ENCODE assay signal across 1 cellular context in the genomic region with DNA sequence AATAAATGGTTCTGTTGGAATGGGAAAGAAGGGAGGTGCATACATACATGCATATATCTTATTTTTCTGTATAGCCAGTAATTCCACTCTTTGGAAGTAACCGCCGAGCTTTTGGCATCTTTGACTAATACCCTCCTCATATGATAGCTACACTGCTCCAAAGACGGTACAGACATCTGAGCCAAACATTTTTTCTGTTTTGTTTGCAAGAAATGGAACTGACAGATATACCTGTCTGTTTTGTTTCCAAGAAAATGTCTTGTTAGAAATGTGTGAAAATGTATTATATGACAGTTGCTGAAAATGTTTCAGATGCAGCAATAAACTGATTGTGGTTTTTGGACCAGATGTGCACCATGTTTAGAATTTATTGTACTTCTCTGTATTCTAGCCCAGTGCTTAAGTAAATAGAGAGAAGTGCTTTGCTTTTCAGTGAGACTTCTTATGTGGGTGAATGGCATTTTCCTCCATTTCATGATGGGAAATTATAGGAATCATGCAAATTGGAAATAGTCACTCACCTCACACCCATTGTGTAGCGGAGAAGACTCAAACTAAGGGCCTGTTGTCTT.
TF ChIP-seq lines count a peak whose summit lies in the region.

No MANE protein-coding gene starts in this region.

TF ChIP-seq in HCT116, 20 proteins besides CTCF, POLR2A, EP300 and RAD21:
- TF ChIP-seq ZNF274 (IDR thresholded peaks at IDR 0.05; ENCODE audit: low read depth, low read length), result no peak
- TF ChIP-seq POLR2AphosphoS5 (IDR thresholded peaks at IDR 0.05; ENCODE audit: low read depth, low read length), result no peak
- no peak for TF ChIP-seq EGR1 (IDR thresholded peaks at IDR 0.05; ENCODE audit: low read depth)
- TF ChIP-seq YY1 (IDR thresholded peaks at IDR 0.05; ENCODE audit: extremely low read depth, insufficient replicate concordance, low read depth, low read length), result no peak
- no peak for TF ChIP-seq ZFX (IDR thresholded peaks at IDR 0.05)
- TF ChIP-seq, protein P1, sequence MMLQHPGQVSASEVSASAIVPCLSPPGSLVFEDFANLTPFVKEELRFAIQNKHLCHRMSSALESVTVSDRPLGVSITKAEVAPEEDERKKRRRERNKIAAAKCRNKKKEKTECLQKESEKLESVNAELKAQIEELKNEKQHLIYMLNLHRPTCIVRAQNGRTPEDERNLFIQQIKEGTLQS (IDR thresholded peaks at IDR 0.05), result no peak
- TF ChIP-seq SRF (IDR thresholded peaks at IDR 0.05; ENCODE audit: low read depth), result no peak
- TF ChIP-seq SIN3A (IDR thresholded peaks at IDR 0.05; ENCODE audit: low read depth), result no peak
- no peak for TF ChIP-seq ELF1 (IDR thresholded peaks at IDR 0.05; ENCODE audit: borderline replicate concordance, low read depth)
- no peak for TF ChIP-seq TCF7L2 (IDR thresholded peaks at IDR 0.05; ENCODE audit: borderline replicate concordance, extremely low read depth, insufficient read depth, insufficient read length)
- no peak for TF ChIP-seq EZH2phosphoT487 (IDR thresholded peaks at IDR 0.05; ENCODE audit: borderline replicate concordance)
- TF ChIP-seq CEBPB (IDR thresholded peaks at IDR 0.05; ENCODE audit: low read depth), result no peak
- no peak for TF ChIP-seq JUND (IDR thresholded peaks at IDR 0.05)
- TF ChIP-seq, protein P2, sequence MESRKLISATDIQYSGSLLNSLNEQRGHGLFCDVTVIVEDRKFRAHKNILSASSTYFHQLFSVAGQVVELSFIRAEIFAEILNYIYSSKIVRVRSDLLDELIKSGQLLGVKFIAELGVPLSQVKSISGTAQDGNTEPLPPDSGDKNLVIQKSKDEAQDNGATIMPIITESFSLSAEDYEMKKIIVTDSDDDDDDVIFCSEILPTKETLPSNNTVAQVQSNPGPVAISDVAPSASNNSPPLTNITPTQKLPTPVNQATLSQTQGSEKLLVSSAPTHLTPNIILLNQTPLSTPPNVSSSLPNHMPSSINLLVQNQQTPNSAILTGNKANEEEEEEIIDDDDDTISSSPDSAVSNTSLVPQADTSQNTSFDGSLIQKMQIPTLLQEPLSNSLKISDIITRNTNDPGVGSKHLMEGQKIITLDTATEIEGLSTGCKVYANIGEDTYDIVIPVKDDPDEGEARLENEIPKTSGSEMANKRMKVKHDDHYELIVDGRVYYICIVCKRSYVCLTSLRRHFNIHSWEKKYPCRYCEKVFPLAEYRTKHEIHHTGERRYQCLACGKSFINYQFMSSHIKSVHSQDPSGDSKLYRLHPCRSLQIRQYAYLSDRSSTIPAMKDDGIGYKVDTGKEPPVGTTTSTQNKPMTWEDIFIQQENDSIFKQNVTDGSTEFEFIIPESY (IDR thresholded peaks at IDR 0.05; ENCODE audit: extremely low read depth, insufficient replicate concordance, low read length), result no peak
- no peak for TF ChIP-seq EZH2 (IDR thresholded peaks at IDR 0.05)
TF ChIP-seq in HCT116: peak in this region for 0.
